Comparison of ENCODE assay signal across 1 cellular context in the genomic region with DNA sequence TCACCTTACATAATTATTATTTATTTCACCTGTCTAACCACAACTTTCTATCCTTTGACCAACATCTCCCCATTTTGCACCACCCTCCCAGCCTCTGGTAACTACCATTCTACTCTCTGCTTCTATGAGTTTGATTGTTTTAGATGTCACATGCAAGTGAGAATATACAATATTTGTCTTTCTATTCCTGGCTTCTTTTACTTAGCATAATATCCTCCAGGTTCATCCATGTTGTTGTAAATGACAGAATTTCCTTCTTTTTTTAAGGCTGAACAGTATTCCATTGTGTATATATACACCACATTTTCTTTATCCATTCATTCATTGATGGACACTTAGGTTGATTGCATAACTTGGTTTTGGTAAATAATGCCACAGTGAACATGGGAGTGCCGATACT.
TF ChIP-seq lines count a peak whose summit lies in the region.

No MANE protein-coding gene starts in this region.

TF ChIP-seq in K562, 482 proteins besides CTCF, POLR2A, EP300 and RAD21:
- TF ChIP-seq SMARCA5 (IDR thresholded peaks at IDR 0.05) (no peak), RCOR1 (IDR thresholded peaks at IDR 0.05; ENCODE audit: borderline replicate concordance in 1 of 2, low read depth in 2 of 2, low read length in 2 of 2) (no peak), ZNF436 (CRISPR knock-in tag; IDR thresholded peaks at IDR 0.05) (no peak), EHMT2 (IDR thresholded peaks at IDR 0.05) (no peak), PATZ1 (CRISPR knock-in tag; IDR thresholded peaks at IDR 0.05; ENCODE audit: borderline replicate concordance) (no peak), HMGN3 (IDR thresholded peaks at IDR 0.05; ENCODE audit: borderline replicate concordance, extremely low read depth, insufficient read length, low read depth, low read length) (no peak)
- TF ChIP-seq, protein P1, sequence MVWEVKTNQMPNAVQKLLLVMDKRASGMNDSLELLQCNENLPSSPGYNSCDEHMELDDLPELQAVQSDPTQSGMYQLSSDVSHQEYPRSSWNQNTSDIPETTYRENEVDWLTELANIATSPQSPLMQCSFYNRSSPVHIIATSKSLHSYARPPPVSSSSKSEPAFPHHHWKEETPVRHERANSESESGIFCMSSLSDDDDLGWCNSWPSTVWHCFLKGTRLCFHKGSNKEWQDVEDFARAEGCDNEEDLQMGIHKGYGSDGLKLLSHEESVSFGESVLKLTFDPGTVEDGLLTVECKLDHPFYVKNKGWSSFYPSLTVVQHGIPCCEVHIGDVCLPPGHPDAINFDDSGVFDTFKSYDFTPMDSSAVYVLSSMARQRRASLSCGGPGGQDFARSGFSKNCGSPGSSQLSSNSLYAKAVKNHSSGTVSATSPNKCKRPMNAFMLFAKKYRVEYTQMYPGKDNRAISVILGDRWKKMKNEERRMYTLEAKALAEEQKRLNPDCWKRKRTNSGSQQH (CRISPR knock-in tag; IDR thresholded peaks at IDR 0.05) = no peak
